In the genomic region with DNA sequence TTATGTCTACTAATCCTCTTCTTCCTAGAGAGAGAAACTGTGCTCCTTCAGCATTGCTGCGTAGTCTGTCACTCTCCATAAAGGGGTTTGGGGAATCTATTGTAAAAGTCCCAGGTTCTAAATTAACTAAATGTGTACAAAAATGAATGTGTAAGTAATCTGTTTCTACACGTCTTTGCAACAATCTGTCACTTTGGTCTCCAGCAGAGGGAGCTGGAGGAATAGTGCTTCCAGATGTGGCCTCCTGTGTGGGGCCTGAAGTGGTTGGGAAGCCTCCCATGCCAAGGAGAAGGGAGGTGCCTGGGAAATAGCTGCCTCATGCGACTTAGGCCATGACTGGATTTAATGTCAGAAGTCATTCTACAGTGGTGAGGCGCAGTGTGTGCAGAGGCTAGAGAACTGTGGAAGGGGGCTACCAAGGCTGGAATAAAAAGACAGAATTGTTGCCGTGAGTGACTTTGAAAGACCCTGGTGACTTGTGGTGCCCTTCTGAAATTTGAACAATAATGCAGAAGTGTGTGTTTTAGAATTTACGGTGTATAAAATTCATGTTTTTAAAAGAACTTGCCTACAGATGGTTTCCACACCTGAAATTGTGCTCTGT, we compare ENCODE assay signal across 8 cellular contexts. TPM values are rescaled to one million over a fixed set of nuclear protein-coding genes. Genes with fewer than 3 reads are reported as not detected.
A peak's percentile ranks its signal among the peaks of the same experiment; 100 is the strongest.
DNase-seq lines count a peak whose midpoint lies in the region; ATAC-seq and TF ChIP-seq lines count a peak whose summit lies in the region.
"Not testable (repeated sequence)": the region's sequence is repeated elsewhere in the genome, so short reads cannot be mapped to it uniquely, and the experiment has no call there.

No MANE protein-coding gene starts in this region.

- peak; percentile 42 for ATAC-seq in stimulated activated effector memory CD8-positive, alpha-beta T cell treated with anti-CD3 and anti-CD28 coated beads, Interleukin-12 subunit alpha, Interleukin-12 subunit beta, amount 100 ng/mL, for 72 hours

- not testable (repeated sequence) for H3K4me1 Mint-ChIP-seq in stimulated activated effector memory CD8-positive, alpha-beta T cell treated with anti-CD3 and anti-CD28 coated beads, Interleukin-12 subunit alpha, Interleukin-12 subunit beta, amount 100 ng/mL, for 72 hours

- not testable (repeated sequence) for H3K36me3 Mint-ChIP-seq in stimulated activated effector memory CD8-positive, alpha-beta T cell treated with anti-CD3 and anti-CD28 coated beads, Interleukin-12 subunit alpha, Interleukin-12 subunit beta, amount 100 ng/mL, for 72 hours

- not testable (repeated sequence) for H3K4me3 Mint-ChIP-seq in stimulated activated effector memory CD8-positive, alpha-beta T cell treated with anti-CD3 and anti-CD28 coated beads, Interleukin-12 subunit alpha, Interleukin-12 subunit beta, amount 100 ng/mL, for 72 hours

- H3K4me3 ChIP-seq in HFF-Myc (replicated peaks; ENCODE audit: low read depth, low read length); fibroblast of the aortic adventitia (ENCODE audit: low read depth, low read length): not testable (repeated sequence)

- TF ChIP-seq CTCF in HFF-Myc (IDR thresholded peaks at IDR 0.05; ENCODE audit: low read depth, low read length, missing control alignments) (peak; percentile 19), fibroblast of the aortic adventitia (IDR thresholded peaks at IDR 0.05; ENCODE audit: insufficient read depth, low read length) (peak; percentile 5)

- DNase-seq in DMS 273 (lab: John Stamatoyannopoulos, UW; ENCODE audit: unreplicated experiment) (peak; percentile 42), NCI-H1694 treated with DMSO at 0.1 percent for 48 hours (lab: John Stamatoyannopoulos, UW) (peak; percentile 31), SIG-M5 treated with dmso at 0.1 percent for 504 hours (lab: John Stamatoyannopoulos, UW; ENCODE audit: unreplicated experiment) (peak; percentile 14), amniotic epithelial cell (ENCODE audit: low read depth) (peak; percentile 3), lung microvascular endothelial cell (ENCODE audit: low read depth in 2 of 2) (peak; percentile 7 to 8)
- DNase-seq in HFF-Myc (ENCODE audit: extremely low read depth, low read depth); fibroblast of the aortic adventitia (ENCODE audit: low read depth); stimulated activated effector memory CD8-positive, alpha-beta T cell treated with anti-CD3 and anti-CD28 coated beads, Interleukin-12 subunit alpha, Interleukin-12 subunit beta, amount 100 ng/mL, for 72 hours (ENCODE audit: low spot score in 2 of 2): not testable (repeated sequence)

- H3K27ac Mint-ChIP-seq in stimulated activated effector memory CD8-positive, alpha-beta T cell treated with anti-CD3 and anti-CD28 coated beads, Interleukin-12 subunit alpha, Interleukin-12 subunit beta, amount 100 ng/mL, for 72 hours, result not testable (repeated sequence)

- H3K9me3 Mint-ChIP-seq in stimulated activated effector memory CD8-positive, alpha-beta T cell treated with anti-CD3 and anti-CD28 coated beads, Interleukin-12 subunit alpha, Interleukin-12 subunit beta, amount 100 ng/mL, for 72 hours, result not testable (repeated sequence)

RNA-seq across cellular contexts. Expression of a gene that starts 54.5 kb away (rescaled TPM):
- total RNA-seq in fibroblast of the aortic adventitia (ENCODE audit: low replicate concordance) (16.0 and 24.0 TPM in 2 replicates), lung microvascular endothelial cell (19.2 and 28.0 TPM in 2 replicates)
